Comparison of ENCODE assay signal across 8 cellular contexts in the genomic region with DNA sequence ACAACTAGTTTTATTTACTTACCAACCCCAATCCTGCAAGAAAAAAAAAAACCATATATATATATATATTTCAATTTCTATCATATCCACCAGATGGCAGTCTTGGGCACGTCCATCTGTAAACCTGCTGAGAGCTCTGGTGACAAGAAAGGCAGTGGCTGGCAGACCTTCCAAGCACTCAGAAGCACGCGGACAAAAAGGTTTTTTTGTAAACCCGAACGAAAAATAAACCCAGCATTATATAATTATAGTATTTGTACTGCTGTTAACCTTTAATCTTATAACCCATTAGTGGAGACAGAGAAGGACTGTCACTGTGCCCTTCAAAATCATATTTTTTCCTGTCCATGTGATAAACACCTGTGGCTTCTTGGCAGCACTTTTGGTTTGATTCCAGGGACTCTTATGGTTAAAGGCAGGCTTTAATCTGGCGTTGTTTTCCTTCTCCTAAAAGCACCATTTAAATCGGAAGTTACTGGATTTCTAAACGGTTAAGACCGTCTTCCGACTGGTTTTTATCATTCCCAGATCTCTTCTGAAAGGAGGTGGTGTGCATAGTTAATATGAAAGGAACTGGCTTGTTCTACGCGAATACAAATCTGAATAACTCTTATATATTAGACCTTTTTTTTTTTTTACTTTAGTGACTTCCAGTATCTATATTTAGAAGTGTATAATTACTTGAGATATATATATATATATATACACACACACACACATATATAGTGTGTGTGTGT. TPM values are rescaled to one million over a fixed set of nuclear protein-coding genes. Genes with fewer than 3 reads are reported as not detected.
DNase-seq lines count a peak whose midpoint lies in the region; ATAC-seq, FAIRE-seq and TF ChIP-seq lines count a peak whose summit lies in the region.

No MANE protein-coding gene starts in this region.

- in situ Hi-C loops in brain microvascular endothelial cell (cut with HindIII; ENCODE audit: low pct_ligation_motif_present, low sequenced_read_pairs), result no loop called here

- intact Hi-C loops in spleen (cut with DNase I; ENCODE audit: low total_unique reads), result no loop called here

- H3K9me3 ChIP-seq in A549 (no peaks in the 10 kb centered on the region), spleen (no peaks in the 10 kb centered on the region)

- peak overlapping the region; percentile 35 for H3K4me3 ChIP-seq in A549
- peak overlapping the region; percentile 29 for H3K4me3 ChIP-seq in brain microvascular endothelial cell (ENCODE audit: low read depth, low read length)
- peak overlapping the region in 5 of 8 donors; percentile 9 to 55 (median 23) for H3K4me3 ChIP-seq in spleen

- H3K4me1 ChIP-seq in A549 (peaks cover 60% of the 10 kb centered on the region), spleen (peaks cover 0 to 26% (median 14%) of the 10 kb centered on the region in 6 donors)

- FAIRE-seq in A549 (lab: Jason Lieb, UNC), result peak; percentile 81
- FAIRE-seq in TTC549 (lab: Jason Lieb, UNC), result peak; percentile 98

- WGBS in A549 (ENCODE audit: missing lambda C conversion rate), result 8% methylated on average over 12 of the region's 12 CpGs
- WGBS in spleen, 5 donors, result 6 to 11% (median 8%) methylated on average over 12 of the region's 12 CpGs

- TF ChIP-seq POLR2A in A549 (IDR thresholded peaks at IDR 0.05; ENCODE audit: low read length), result no peak
- TF ChIP-seq POLR2A in spleen (IDR thresholded peaks at IDR 0.05), result no peak

- POLR2A ChIA-PET in A549 (lab: Yijun Ruan, JAX), result interaction anchor here (1.0 kb wide), 1 partner anchor 47 kb away, joined by 6 read pairs; no protein-coding TSS in a partner anchor

- TF ChIP-seq CTCF in A549 (IDR thresholded peaks at IDR 0.05) (peak; percentile 94), GM20000 (IDR thresholded peaks at IDR 0.05; ENCODE audit: extremely low read depth, missing control alignments) (no peak), brain microvascular endothelial cell (IDR thresholded peaks at IDR 0.05; ENCODE audit: low read depth, low read length, missing control alignments) (peak; percentile 69), spleen (IDR thresholded peaks at IDR 0.05 in 8 of 11, conservative IDR thresholded peaks at IDR 0.05 in 3 of 11) (peak in 9 of 11 experiments; percentile 21 to 65 (median 53))

- ATAC-seq in A549 (peak; percentile 66 to 74; a peak in 4 of 6 replicates), GM19328 (IDR thresholded peaks at IDR 0.05; ENCODE audit: unreplicated experiment) (no peak)

- no peak for TF ChIP-seq EP300 in A549 (IDR thresholded peaks at IDR 0.05)

- CTCF ChIA-PET in A549 (lab: Yijun Ruan, JAX), result interaction anchor here (0.6 to 34.3 kb wide), 26 partner anchors 9 to 711 kb away, joined by 3 to 548 read pairs (median 4); no protein-coding TSS in a partner anchor

- H3K27me3 ChIP-seq in brain microvascular endothelial cell (replicated peaks) (no peaks in the 10 kb centered on the region), spleen (replicated peaks in 1 of 7) (no peaks in the 10 kb centered on the region)

- H3K27ac ChIP-seq in A549, result peak overlapping the region; percentile 73 to 78
- no peak overlapping the region for H3K27ac ChIP-seq in brain microvascular endothelial cell
- H3K27ac ChIP-seq in spleen, result peak overlapping the region in 5 of 8 donors; percentile 14 to 54 (median 43)

- TF ChIP-seq RAD21 in A549 (conservative IDR thresholded peaks at IDR 0.05 in 1 of 2, IDR thresholded peaks at IDR 0.05 in 1 of 2), result peak; percentile 81 to 94

- peak; percentile 71 to 84 for DNase-seq in A549 (ENCODE audit: low read depth in 1 of 2, low spot score in 1 of 2)
- DNase-seq in GM20000 (ENCODE audit: low spot score), result peak; percentile 63
- peak; percentile 58 for DNase-seq in NCI-H2107 (lab: John Stamatoyannopoulos, UW)
- DNase-seq in brain microvascular endothelial cell, result peak; percentile 44
- DNase-seq in iris pigment epithelial cell (ENCODE audit: low read depth), result peak; percentile 70
- no peak for DNase-seq in spleen

- no peaks in the 10 kb centered on the region for H3K36me3 ChIP-seq in brain microvascular endothelial cell (replicated peaks)
- no peaks in the 10 kb centered on the region for H3K36me3 ChIP-seq in spleen

- H3K4me2 ChIP-seq in A549, result peak overlapping the region; percentile 89

TF ChIP-seq in A549, 52 proteins besides CTCF, POLR2A, EP300 and RAD21:
- TF ChIP-seq SMC3 (IDR thresholded peaks at IDR 0.05), result peak; percentile 97
- TF ChIP-seq, protein P1, sequence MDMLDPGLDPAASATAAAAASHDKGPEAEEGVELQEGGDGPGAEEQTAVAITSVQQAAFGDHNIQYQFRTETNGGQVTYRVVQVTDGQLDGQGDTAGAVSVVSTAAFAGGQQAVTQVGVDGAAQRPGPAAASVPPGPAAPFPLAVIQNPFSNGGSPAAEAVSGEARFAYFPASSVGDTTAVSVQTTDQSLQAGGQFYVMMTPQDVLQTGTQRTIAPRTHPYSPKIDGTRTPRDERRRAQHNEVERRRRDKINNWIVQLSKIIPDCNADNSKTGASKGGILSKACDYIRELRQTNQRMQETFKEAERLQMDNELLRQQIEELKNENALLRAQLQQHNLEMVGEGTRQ (IDR thresholded peaks at IDR 0.05), result no peak
- TF ChIP-seq, protein P2, sequence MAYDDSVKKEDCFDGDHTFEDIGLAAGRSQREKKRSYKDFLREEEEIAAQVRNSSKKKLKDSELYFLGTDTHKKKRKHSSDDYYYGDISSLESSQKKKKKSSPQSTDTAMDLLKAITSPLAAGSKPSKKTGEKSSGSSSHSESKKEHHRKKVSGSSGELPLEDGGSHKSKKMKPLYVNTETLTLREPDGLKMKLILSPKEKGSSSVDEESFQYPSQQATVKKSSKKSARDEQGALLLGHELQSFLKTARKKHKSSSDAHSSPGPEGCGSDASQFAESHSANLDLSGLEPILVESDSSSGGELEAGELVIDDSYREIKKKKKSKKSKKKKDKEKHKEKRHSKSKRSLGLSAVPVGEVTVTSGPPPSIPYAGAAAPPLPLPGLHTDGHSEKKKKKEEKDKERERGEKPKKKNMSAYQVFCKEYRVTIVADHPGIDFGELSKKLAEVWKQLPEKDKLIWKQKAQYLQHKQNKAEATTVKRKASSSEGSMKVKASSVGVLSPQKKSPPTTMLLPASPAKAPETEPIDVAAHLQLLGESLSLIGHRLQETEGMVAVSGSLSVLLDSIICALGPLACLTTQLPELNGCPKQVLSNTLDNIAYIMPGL (CRISPR knock-in tag; IDR thresholded peaks at IDR 0.05; ENCODE audit: borderline replicate concordance), result no peak
- no peak for TF ChIP-seq HDAC2 (IDR thresholded peaks at IDR 0.05)
- no peak for TF ChIP-seq ZFP36 (IDR thresholded peaks at IDR 0.05; ENCODE audit: borderline replicate concordance, partially characterized antibody)
- no peak for TF ChIP-seq MAZ (IDR thresholded peaks at IDR 0.05; ENCODE audit: borderline replicate concordance, low read depth, low read length)
- no peak for TF ChIP-seq CBX8 (IDR thresholded peaks at IDR 0.05)
- TF ChIP-seq, protein P3, sequence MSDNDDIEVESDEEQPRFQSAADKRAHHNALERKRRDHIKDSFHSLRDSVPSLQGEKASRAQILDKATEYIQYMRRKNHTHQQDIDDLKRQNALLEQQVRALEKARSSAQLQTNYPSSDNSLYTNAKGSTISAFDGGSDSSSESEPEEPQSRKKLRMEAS (IDR thresholded peaks at IDR 0.05), result peak; percentile 80
- no peak for TF ChIP-seq JUNB (IDR thresholded peaks at IDR 0.05)
- 0 out of 2 replicates have a peak, but pooled peaks have one; percentile 9 for TF ChIP-seq HOXB5 (CRISPR knock-in tag; IDR thresholded peaks at IDR 0.05)
- peak; percentile 20; the same call in 1 of the 2 replicates for TF ChIP-seq GATA3 (IDR thresholded peaks at IDR 0.05; ENCODE audit: borderline replicate concordance)
- no peak for TF ChIP-seq HOXB13 (CRISPR knock-in tag; IDR thresholded peaks at IDR 0.05; ENCODE audit: low read depth)
- TF ChIP-seq NR3C1 (IDR thresholded peaks at IDR 0.05), result no peak
- TF ChIP-seq, protein P4, sequence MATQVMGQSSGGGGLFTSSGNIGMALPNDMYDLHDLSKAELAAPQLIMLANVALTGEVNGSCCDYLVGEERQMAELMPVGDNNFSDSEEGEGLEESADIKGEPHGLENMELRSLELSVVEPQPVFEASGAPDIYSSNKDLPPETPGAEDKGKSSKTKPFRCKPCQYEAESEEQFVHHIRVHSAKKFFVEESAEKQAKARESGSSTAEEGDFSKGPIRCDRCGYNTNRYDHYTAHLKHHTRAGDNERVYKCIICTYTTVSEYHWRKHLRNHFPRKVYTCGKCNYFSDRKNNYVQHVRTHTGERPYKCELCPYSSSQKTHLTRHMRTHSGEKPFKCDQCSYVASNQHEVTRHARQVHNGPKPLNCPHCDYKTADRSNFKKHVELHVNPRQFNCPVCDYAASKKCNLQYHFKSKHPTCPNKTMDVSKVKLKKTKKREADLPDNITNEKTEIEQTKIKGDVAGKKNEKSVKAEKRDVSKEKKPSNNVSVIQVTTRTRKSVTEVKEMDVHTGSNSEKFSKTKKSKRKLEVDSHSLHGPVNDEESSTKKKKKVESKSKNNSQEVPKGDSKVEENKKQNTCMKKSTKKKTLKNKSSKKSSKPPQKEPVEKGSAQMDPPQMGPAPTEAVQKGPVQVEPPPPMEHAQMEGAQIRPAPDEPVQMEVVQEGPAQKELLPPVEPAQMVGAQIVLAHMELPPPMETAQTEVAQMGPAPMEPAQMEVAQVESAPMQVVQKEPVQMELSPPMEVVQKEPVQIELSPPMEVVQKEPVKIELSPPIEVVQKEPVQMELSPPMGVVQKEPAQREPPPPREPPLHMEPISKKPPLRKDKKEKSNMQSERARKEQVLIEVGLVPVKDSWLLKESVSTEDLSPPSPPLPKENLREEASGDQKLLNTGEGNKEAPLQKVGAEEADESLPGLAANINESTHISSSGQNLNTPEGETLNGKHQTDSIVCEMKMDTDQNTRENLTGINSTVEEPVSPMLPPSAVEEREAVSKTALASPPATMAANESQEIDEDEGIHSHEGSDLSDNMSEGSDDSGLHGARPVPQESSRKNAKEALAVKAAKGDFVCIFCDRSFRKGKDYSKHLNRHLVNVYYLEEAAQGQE (IDR thresholded peaks at IDR 0.05), result no peak

RNA-seq across cellular contexts. Expression of gene SLC3A1, which starts 31.0 kb away (rescaled TPM):
- polyA plus RNA-seq in A549 (2011; rRNA removed) (7.1 and 7.2 TPM in 2 replicates), A549 (2017; fragmentation: RNase III; extraction: RNeasy Plus Mini Kit Qiagen cat#74134 plus additional on column Dnase treatment) (1.1 to 1.4 TPM (median 1.2 TPM) in 3 replicates), spleen (under 1 TPM; 0.14 to 0.37 (median 0.19) TPM)
- 2.1 TPM in 2 replicates for polyA plus RNA-seq in A549 (2012; cell fraction: cytosol; rRNA removed)
- polyA plus RNA-seq in A549 (2012; cell fraction: nucleus; rRNA removed), result 0.68 and 1.3 TPM in 2 replicates
- polyA minus RNA-seq in A549 (2011; rRNA and poly(A)+ RNA removed), result 2.6 and 3.0 TPM in 2 replicates
- total RNA-seq in spleen, result under 1 TPM in 5 of 7 donors, not detected in 2; 0.18 to 0.88 (median 0.43) TPM
